18 cellular contexts compared by ENCODE assay signal in the genomic region with DNA sequence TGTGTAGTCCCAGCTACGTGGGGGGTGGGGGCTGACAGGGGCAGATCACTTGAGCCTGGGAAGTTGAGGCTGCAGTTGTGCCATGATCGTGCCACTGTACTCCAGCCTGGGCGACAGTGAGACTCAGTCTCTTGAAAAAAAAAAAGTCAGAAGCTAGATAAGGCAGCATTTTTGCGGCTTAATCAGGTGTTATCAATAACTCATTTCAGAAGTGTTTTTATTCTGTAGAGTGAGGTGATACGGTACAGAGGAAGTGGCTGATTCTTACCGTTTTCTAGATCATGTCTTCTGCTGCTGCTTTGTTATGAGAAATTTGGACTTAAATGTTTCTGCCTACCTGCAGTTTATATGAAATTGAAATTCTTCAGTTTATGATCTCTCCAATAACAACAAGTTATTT. TPM values are rescaled to one million over a fixed set of nuclear protein-coding genes. Genes with fewer than 3 reads are reported as not detected.
DNase-seq lines count a peak whose midpoint lies in the region; ATAC-seq and TF ChIP-seq lines count a peak whose summit lies in the region.
"Had no signal": no experiment of that assay in that cellular context is flagged by ENCODE, and none has a peak within 500 bp of the region (broad histone marks: within the 10 kb centered on the region; RNA-seq: fewer than 3 reads in every experiment).

No MANE protein-coding gene starts in this region.

- peaks cover 32% of the 10 kb centered on the region for H3K4me1 Mint-ChIP-seq in activated naive CD4-positive, alpha-beta T cell treated with anti-CD3 and anti-CD28 coated beads for 36 hours (ENCODE audit: low read depth)
- peaks cover 41% of the 10 kb centered on the region for H3K4me1 Mint-ChIP-seq in CD8-positive, alpha-beta T cell (ENCODE audit: low read depth)
- peaks cover 55% of the 10 kb centered on the region for H3K4me1 Mint-ChIP-seq in T-helper 2 cell treated with Interferon-gamma antibody and Interleukin-4, amounts not matched to agents 5 μg/mL and 100 μg/mL, for 36 hours (ENCODE audit: low read depth)
- peaks cover 19% of the 10 kb centered on the region for H3K4me1 Mint-ChIP-seq in activated naive CD8-positive, alpha-beta T cell treated with anti-CD3 and anti-CD28 coated beads, Interleukin-2, amount 10 ng/mL, durations not matched to agents 7 days and 5 days
- H3K4me1 Mint-ChIP-seq: H9 had no signal

- no peaks in the 10 kb centered on the region for H3K27me3 ChIP-seq in CD8-positive, alpha-beta T cell (ENCODE audit: insufficient read depth, low read length)

- H3K27me3 Mint-ChIP-seq in activated naive CD4-positive, alpha-beta T cell treated with anti-CD3 and anti-CD28 coated beads for 36 hours (ENCODE audit: low read depth) = no peaks in the 10 kb centered on the region
- H3K27me3 Mint-ChIP-seq in CD8-positive, alpha-beta T cell (ENCODE audit: low read depth) = no peaks in the 10 kb centered on the region
- no peaks in the 10 kb centered on the region for H3K27me3 Mint-ChIP-seq in T-helper 2 cell treated with Interferon-gamma antibody and Interleukin-4, amounts not matched to agents 5 μg/mL and 100 μg/mL, for 36 hours (ENCODE audit: low read depth)
- no peaks in the 10 kb centered on the region for H3K27me3 Mint-ChIP-seq in activated naive CD8-positive, alpha-beta T cell treated with anti-CD3 and anti-CD28 coated beads, Interleukin-2, amount 10 ng/mL, durations not matched to agents 7 days and 5 days
- H3K27me3 Mint-ChIP-seq: B cell had no signal

- TF ChIP-seq CTCF in CD8-positive, alpha-beta T cell (IDR thresholded peaks at IDR 0.05) = no peak

- DNase-seq in activated naive CD4-positive, alpha-beta T cell treated with anti-CD3 and anti-CD28 coated beads for 36 hours = no peak
- DNase-seq in activated naive CD4-positive, alpha-beta T cell treated with anti-CD3 and anti-CD28 coated beads, Interleukin-2, amount 50 U/mL, for 16 hours = no peak
- DNase-seq in CD8-positive, alpha-beta T cell = no peak
- no peak for DNase-seq in T-helper 2 cell treated with Interferon-gamma antibody and Interleukin-4, amounts not matched to agents 5 μg/mL and 100 μg/mL, for 36 hours (ENCODE audit: low spot score)
- no peak for DNase-seq in activated naive CD8-positive, alpha-beta T cell treated with anti-CD3 and anti-CD28 coated beads, Interleukin-2, amount 10 ng/mL, durations not matched to agents 7 days and 5 days
- DNase-seq in NCI-H1436 treated with DMSO at 0.1 percent for 48 hours (lab: John Stamatoyannopoulos, UW) (no peak), cerebellar nuclear complex (lab: John Stamatoyannopoulos, UW) (no peak)
- DNase-seq: DMS 273 treated with DMSO at 0.1 percent for 48 hours, EL, H9, IMR-90, NCI-H2029, NCI-H2171 treated with DMSO at 0.1 percent for 48 hours, NCI-H774 had no signal

- H3K27ac Mint-ChIP-seq in activated naive CD4-positive, alpha-beta T cell treated with anti-CD3 and anti-CD28 coated beads for 36 hours = peak overlapping the region; percentile 5
- H3K27ac Mint-ChIP-seq in CD8-positive, alpha-beta T cell = peak overlapping the region; percentile 60
- peak overlapping the region; percentile 90 for H3K27ac Mint-ChIP-seq in T-helper 2 cell treated with Interferon-gamma antibody and Interleukin-4, amounts not matched to agents 5 μg/mL and 100 μg/mL, for 36 hours
- peak overlapping the region; percentile 46 for H3K27ac Mint-ChIP-seq in activated naive CD8-positive, alpha-beta T cell treated with anti-CD3 and anti-CD28 coated beads, Interleukin-2, amount 10 ng/mL, durations not matched to agents 7 days and 5 days
- H3K27ac Mint-ChIP-seq: B cell, H9 had no signal

- H3K36me3 ChIP-seq in CD8-positive, alpha-beta T cell (ENCODE audit: insufficient read depth, low read length) = peaks cover 37% of the 10 kb centered on the region

- no peak overlapping the region for H3K4me3 Mint-ChIP-seq in activated naive CD4-positive, alpha-beta T cell treated with anti-CD3 and anti-CD28 coated beads for 36 hours
- no peak overlapping the region for H3K4me3 Mint-ChIP-seq in CD8-positive, alpha-beta T cell
- H3K4me3 Mint-ChIP-seq in T-helper 2 cell treated with Interferon-gamma antibody and Interleukin-4, amounts not matched to agents 5 μg/mL and 100 μg/mL, for 36 hours = peak overlapping the region; percentile 60
- no peak overlapping the region for H3K4me3 Mint-ChIP-seq in activated naive CD8-positive, alpha-beta T cell treated with anti-CD3 and anti-CD28 coated beads, Interleukin-2, amount 10 ng/mL, durations not matched to agents 7 days and 5 days
- H3K4me3 Mint-ChIP-seq: B cell, H9 had no signal

- ATAC-seq in CD8-positive, alpha-beta T cell = no peak
- no peak for ATAC-seq in activated naive CD8-positive, alpha-beta T cell treated with anti-CD3 and anti-CD28 coated beads, Interleukin-2, amount 10 ng/mL, durations not matched to agents 7 days and 5 days (ENCODE audit: low read depth)

- POLR2A ChIA-PET in CD8-positive, alpha-beta T cell (lab: Charles Lee) = no interaction called here
- POLR2A ChIA-PET in activated naive CD8-positive, alpha-beta T cell treated with anti-CD3 and anti-CD28 coated beads, Interleukin-2, amount 10 ng/mL, durations not matched to agents 7 days and 5 days (lab: Charles Lee) = no interaction called here

- peaks cover 39% of the 10 kb centered on the region for H3K36me3 Mint-ChIP-seq in activated naive CD4-positive, alpha-beta T cell treated with anti-CD3 and anti-CD28 coated beads for 36 hours (ENCODE audit: low read depth)
- peaks cover 75% of the 10 kb centered on the region for H3K36me3 Mint-ChIP-seq in CD8-positive, alpha-beta T cell
- peaks cover 61% of the 10 kb centered on the region for H3K36me3 Mint-ChIP-seq in T-helper 2 cell treated with Interferon-gamma antibody and Interleukin-4, amounts not matched to agents 5 μg/mL and 100 μg/mL, for 36 hours (ENCODE audit: low read depth)
- H3K36me3 Mint-ChIP-seq in activated naive CD8-positive, alpha-beta T cell treated with anti-CD3 and anti-CD28 coated beads, Interleukin-2, amount 10 ng/mL, durations not matched to agents 7 days and 5 days = peaks cover 31% of the 10 kb centered on the region

- H3K4me1 ChIP-seq in CD8-positive, alpha-beta T cell (ENCODE audit: insufficient read depth, low read length) = peaks cover under 1% of the 10 kb centered on the region

- no peak overlapping the region for H3K27ac ChIP-seq in CD8-positive, alpha-beta T cell (ENCODE audit: low read depth, low read length)
- H3K27ac ChIP-seq: PC-9 had no signal

- CTCF ChIA-PET in activated naive CD4-positive, alpha-beta T cell treated with anti-CD3 and anti-CD28 coated beads for 36 hours (lab: Charles Lee) = interaction anchor here (0.6 to 0.9 kb wide), 2 partner anchors 10 to 195 kb away, joined by 4 to 6 read pairs; no protein-coding TSS in a partner anchor
- CTCF ChIA-PET in CD8-positive, alpha-beta T cell (lab: Charles Lee) = no interaction called here

- H3K9me3 ChIP-seq in CD8-positive, alpha-beta T cell (ENCODE audit: low read length) = no peaks in the 10 kb centered on the region

- intact Hi-C loops in activated naive CD4-positive, alpha-beta T cell treated with anti-CD3 and anti-CD28 coated beads for 36 hours (cut with micrococcal nuclease) = no loop called here
- intact Hi-C loops in CD8-positive, alpha-beta T cell (cut with DNase I, micrococcal nuclease) = no loop called here

- H3K9me3 Mint-ChIP-seq in activated naive CD4-positive, alpha-beta T cell treated with anti-CD3 and anti-CD28 coated beads for 36 hours = no peaks in the 10 kb centered on the region
- no peaks in the 10 kb centered on the region for H3K9me3 Mint-ChIP-seq in CD8-positive, alpha-beta T cell
- H3K9me3 Mint-ChIP-seq in T-helper 2 cell treated with Interferon-gamma antibody and Interleukin-4, amounts not matched to agents 5 μg/mL and 100 μg/mL, for 36 hours = no peaks in the 10 kb centered on the region
- no peaks in the 10 kb centered on the region for H3K9me3 Mint-ChIP-seq in activated naive CD8-positive, alpha-beta T cell treated with anti-CD3 and anti-CD28 coated beads, Interleukin-2, amount 10 ng/mL, durations not matched to agents 7 days and 5 days
- H3K9me3 Mint-ChIP-seq: H9 had no signal

- no peak overlapping the region for H3K4me3 ChIP-seq in CD8-positive, alpha-beta T cell (ENCODE audit: low read depth, low read length)
- H3K4me3 ChIP-seq: PC-9 had no signal

RNA-seq across cellular contexts. Expression of a gene that starts 18.6 kb away (rescaled TPM):
- 10 to 100 TPM; 55.8 to 58.5 TPM for total RNA-seq in activated naive CD4-positive, alpha-beta T cell treated with anti-CD3 and anti-CD28 coated beads for 36 hours
- total RNA-seq in CD8-positive, alpha-beta T cell = 100 to 1,000 TPM; 140 to 149 TPM
- total RNA-seq in activated naive CD8-positive, alpha-beta T cell treated with anti-CD3 and anti-CD28 coated beads, Interleukin-2, amount 10 ng/mL, durations not matched to agents 7 days and 5 days = 10 to 100 TPM; 83.4 to 88.7 TPM

RNA-seq across cellular contexts. Expression of a gene that starts 49.6 kb away (rescaled TPM):
- not detected for total RNA-seq in activated naive CD4-positive, alpha-beta T cell treated with anti-CD3 and anti-CD28 coated beads for 36 hours
- under 1 TPM; 0.56 to 0.81 TPM for total RNA-seq in CD8-positive, alpha-beta T cell
- under 1 TPM in 1 of 2 experiments, not detected in 1; 0.68 TPM for total RNA-seq in activated naive CD8-positive, alpha-beta T cell treated with anti-CD3 and anti-CD28 coated beads, Interleukin-2, amount 10 ng/mL, durations not matched to agents 7 days and 5 days
- total RNA-seq: IMR-90, LHCN-M2, NCI-H460, PC-9 had no signal

Comparison
In these comparisons a context has a peak if more than half of its experiments do, and no peak if none do; other contexts are left out.
1. H3K27ac Mint-ChIP-seq: peak in every context shown above with its lines; median percentile 90 in T-helper 2 cell treated with Interferon-gamma antibody and Interleukin-4, amounts not matched to agents 5 μg/mL and 100 μg/mL, for 36 hours; 60 in CD8-positive, alpha-beta T cell; 46 in activated naive CD8-positive, alpha-beta T cell treated with anti-CD3 and anti-CD28 coated beads, Interleukin-2, amount 10 ng/mL, durations not matched to agents 7 days and 5 days; 5 in activated naive CD4-positive, alpha-beta T cell treated with anti-CD3 and anti-CD28 coated beads for 36 hours.